35 cellular contexts compared by ENCODE assay signal in genomic region chr3:77072232-77072631, GRCh38. TPM values are rescaled to one million over a fixed set of nuclear protein-coding genes. Genes with fewer than 3 reads are reported as not detected.
"Had no signal": no experiment of that assay in that cellular context is flagged by ENCODE, and none has a peak within 500 bp of the region (broad histone marks: within the 10 kb centered on the region; RNA-seq: fewer than 3 reads in every experiment).

No MANE protein-coding gene starts in this region.

- H3K4me3 ChIP-seq: adrenal gland, coronary artery, dorsolateral prefrontal cortex, gastrocnemius medialis, heart right ventricle, hepatocyte had no signal

- ATAC-seq: activated CD8-positive, alpha-beta T cell treated with anti-CD3 and anti-CD28 coated beads for 36 hours; activated naive CD8-positive, alpha-beta T cell treated with anti-CD3 and anti-CD28 coated beads, Interleukin-2, amount 50 U/mL, for 24 hours; activated T-cell treated with anti-CD3 and anti-CD28 coated beads, Interleukin-2, amount 50 U/mL, for 4 hours; esophagus mucosa; gastrocnemius medialis; heart right ventricle; T-helper 17 cell had no signal

- H3K27ac ChIP-seq: adrenal gland, brain microvascular endothelial cell, coronary artery, dorsolateral prefrontal cortex, gastrocnemius medialis, heart right ventricle, hepatocyte, WERI-Rb-1 had no signal

- H3K27me3 Mint-ChIP-seq: activated CD4-positive, alpha-beta T cell treated with anti-CD3 and anti-CD28 coated beads, Interleukin-2, amount 10 ng/mL, durations not matched to agents 7 days and 5 days; activated CD8-positive, alpha-beta T cell treated with anti-CD3 and anti-CD28 coated beads for 36 hours; activated naive CD4-positive, alpha-beta T cell treated with anti-CD3 and anti-CD28 coated beads, Interleukin-2, amount 50 U/mL, for 24 hours; activated naive CD8-positive, alpha-beta T cell treated with anti-CD3 and anti-CD28 coated beads for 36 hours; activated naive CD8-positive, alpha-beta T cell treated with anti-CD3 and anti-CD28 coated beads, Interleukin-2, amount 50 U/mL, for 24 hours; central memory CD8-positive, alpha-beta T cell; dendritic cell treated with granulocyte-macrophage colony-stimulating factor and Interleukin-4, amounts not matched to agents 40 ng/mL and 50 ng/mL, for 4 days; T-helper 17 cell had no signal

- H3K4me1 ChIP-seq: adrenal gland, gastrocnemius medialis, heart right ventricle had no signal

- H3K9me3 ChIP-seq: adrenal gland, gastrocnemius medialis, heart right ventricle had no signal

- H3K27me3 ChIP-seq: adrenal gland, brain microvascular endothelial cell, dorsolateral prefrontal cortex, gastrocnemius medialis, heart right ventricle, hepatocyte had no signal

- H3K4me3 Mint-ChIP-seq: activated CD4-positive, alpha-beta T cell treated with anti-CD3 and anti-CD28 coated beads, Interleukin-2, amount 10 ng/mL, durations not matched to agents 7 days and 5 days; activated CD8-positive, alpha-beta T cell treated with anti-CD3 and anti-CD28 coated beads for 36 hours; activated naive CD4-positive, alpha-beta T cell treated with anti-CD3 and anti-CD28 coated beads for 36 hours; activated naive CD4-positive, alpha-beta T cell treated with anti-CD3 and anti-CD28 coated beads, Interleukin-2, amount 50 U/mL, for 24 hours; activated naive CD8-positive, alpha-beta T cell treated with anti-CD3 and anti-CD28 coated beads for 36 hours; activated naive CD8-positive, alpha-beta T cell treated with anti-CD3 and anti-CD28 coated beads, Interleukin-2, amount 50 U/mL, for 24 hours; activated T-cell treated with anti-CD3 and anti-CD28 coated beads, Interleukin-2, amount 50 U/mL, for 4 hours; activated T-helper 1 cell treated with anti-CD3 and anti-CD28 coated beads, Interleukin-12 subunit alpha, Interleukin-12 subunit beta, Interleukin-2, Interleukin-4 antibody, amounts not matched to agents 30 ng/mL and 10 ng/mL and 1 ng/mL, durations not matched to agents 14 hours and 24 hours and 36 hours; central memory CD8-positive, alpha-beta T cell; dendritic cell treated with granulocyte-macrophage colony-stimulating factor and Interleukin-4, amounts not matched to agents 40 ng/mL and 50 ng/mL, for 4 days; endodermal cell; T-helper 17 cell; T-helper 2 cell treated with Interferon-gamma antibody and Interleukin-4, amounts not matched to agents 5 μg/mL and 100 μg/mL, for 36 hours had no signal

- H3K9me3 Mint-ChIP-seq: activated CD4-positive, alpha-beta T cell treated with anti-CD3 and anti-CD28 coated beads, Interleukin-2, amount 10 ng/mL, durations not matched to agents 7 days and 5 days; activated naive CD4-positive, alpha-beta T cell treated with anti-CD3 and anti-CD28 coated beads for 36 hours; dendritic cell treated with granulocyte-macrophage colony-stimulating factor and Interleukin-4, amounts not matched to agents 40 ng/mL and 50 ng/mL, for 4 days; endodermal cell had no signal

- DNase-seq: activated CD4-positive, alpha-beta T cell treated with anti-CD3 and anti-CD28 coated beads for 1 hour; activated CD4-positive, alpha-beta T cell treated with anti-CD3 and anti-CD28 coated beads for 4 hours; activated CD4-positive, alpha-beta T cell treated with anti-CD3 and anti-CD28 coated beads, Interleukin-2, amount 10 ng/mL, durations not matched to agents 7 days and 5 days; activated CD4-positive, alpha-beta T cell treated with anti-CD3 and anti-CD28 coated beads, Interleukin-2, amount 50 U/mL, for 4 hours; activated CD4-positive, CD25-positive, alpha-beta regulatory T cell; activated CD8-positive, alpha-beta memory T cell treated with anti-CD3 and anti-CD28 coated beads for 24 hours; activated CD8-positive, alpha-beta T cell treated with anti-CD3 and anti-CD28 coated beads for 36 hours; activated effector memory CD4-positive, alpha-beta T cell treated with anti-CD3 and anti-CD28 coated beads, Interleukin-2, amount 50 U/mL, for 16 hours; activated naive CD4-positive, alpha-beta T cell treated with anti-CD3 and anti-CD28 coated beads for 36 hours; activated naive CD8-positive, alpha-beta T cell treated with anti-CD3 and anti-CD28 coated beads for 36 hours; activated naive CD8-positive, alpha-beta T cell treated with anti-CD3 and anti-CD28 coated beads, Interleukin-2, amount 50 U/mL, for 24 hours; activated T-cell treated with anti-CD3 and anti-CD28 coated beads, Interleukin-2, amount 50 U/mL, for 4 hours; adrenal gland; amygdala; aorta; brain microvascular endothelial cell; dorsolateral prefrontal cortex; effector memory CD4-positive, alpha-beta T cell; endodermal cell; foreskin fibroblast; gastrocnemius medialis; heart right ventricle; T-helper 1 cell; T-helper 17 cell; T1000; WERI-Rb-1 had no signal

- H3K27ac Mint-ChIP-seq: activated CD4-positive, alpha-beta T cell treated with anti-CD3 and anti-CD28 coated beads, Interleukin-2, amount 10 ng/mL, durations not matched to agents 7 days and 5 days; activated CD8-positive, alpha-beta T cell treated with anti-CD3 and anti-CD28 coated beads for 36 hours; activated naive CD4-positive, alpha-beta T cell treated with anti-CD3 and anti-CD28 coated beads for 36 hours; activated naive CD4-positive, alpha-beta T cell treated with anti-CD3 and anti-CD28 coated beads, Interleukin-2, amount 50 U/mL, for 24 hours; activated naive CD8-positive, alpha-beta T cell treated with anti-CD3 and anti-CD28 coated beads for 36 hours; activated naive CD8-positive, alpha-beta T cell treated with anti-CD3 and anti-CD28 coated beads, Interleukin-2, amount 50 U/mL, for 24 hours; activated T-helper 1 cell treated with anti-CD3 and anti-CD28 coated beads, Interleukin-12 subunit alpha, Interleukin-12 subunit beta, Interleukin-2, Interleukin-4 antibody, amounts not matched to agents 30 ng/mL and 10 ng/mL and 1 ng/mL, durations not matched to agents 14 hours and 24 hours and 36 hours; activated T-helper 2 cell treated with anti-CD3 and anti-CD28 coated beads, Interferon-gamma antibody, Interleukin-2, Interleukin-4, amounts not matched to agents 10 μg/mL and 5 μg/mL and 100 μg/mL, durations not matched to agents 14 hours and 24 hours and 36 hours; dendritic cell treated with granulocyte-macrophage colony-stimulating factor and Interleukin-4, amounts not matched to agents 40 ng/mL and 50 ng/mL, for 4 days; endodermal cell; T-helper 17 cell; T-helper 2 cell treated with Interferon-gamma antibody and Interleukin-4, amounts not matched to agents 5 μg/mL and 100 μg/mL, for 36 hours had no signal

- H2AFZ ChIP-seq: hepatocyte had no signal

- H3K4me1 Mint-ChIP-seq: activated CD4-positive, alpha-beta T cell treated with anti-CD3 and anti-CD28 coated beads, Interleukin-2, amount 10 ng/mL, durations not matched to agents 7 days and 5 days; activated naive CD4-positive, alpha-beta T cell treated with anti-CD3 and anti-CD28 coated beads, Interleukin-2, amount 50 U/mL, for 24 hours; activated naive CD8-positive, alpha-beta T cell treated with anti-CD3 and anti-CD28 coated beads for 36 hours; activated naive CD8-positive, alpha-beta T cell treated with anti-CD3 and anti-CD28 coated beads, Interleukin-2, amount 50 U/mL, for 24 hours; central memory CD8-positive, alpha-beta T cell; T-helper 17 cell had no signal

- H3K36me3 Mint-ChIP-seq: activated naive CD4-positive, alpha-beta T cell treated with anti-CD3 and anti-CD28 coated beads, Interleukin-2, amount 50 U/mL, for 24 hours; activated naive CD8-positive, alpha-beta T cell treated with anti-CD3 and anti-CD28 coated beads for 36 hours had no signal

- H3K36me3 ChIP-seq: adrenal gland, brain microvascular endothelial cell, gastrocnemius medialis, heart right ventricle, WERI-Rb-1 had no signal

- H3K4me2 ChIP-seq: hepatocyte had no signal

RNA-seq across cellular contexts. Expression of gene ROBO2, which starts 32.3 kb away (rescaled TPM):
- total RNA-seq: activated CD4-positive, alpha-beta T cell treated with anti-CD3 and anti-CD28 coated beads, Interleukin-2, amount 10 ng/mL, durations not matched to agents 7 days and 5 days; activated CD8-positive, alpha-beta T cell treated with anti-CD3 and anti-CD28 coated beads for 36 hours; activated naive CD4-positive, alpha-beta T cell treated with anti-CD3 and anti-CD28 coated beads for 36 hours; activated naive CD8-positive, alpha-beta T cell treated with anti-CD3 and anti-CD28 coated beads for 36 hours; activated T-cell treated with anti-CD3 and anti-CD28 coated beads, Interleukin-2, amount 50 U/mL, for 4 hours; activated T-helper 1 cell treated with anti-CD3 and anti-CD28 coated beads, Interleukin-12 subunit alpha, Interleukin-12 subunit beta, Interleukin-2, Interleukin-4 antibody, amounts not matched to agents 30 ng/mL and 10 ng/mL and 1 ng/mL, durations not matched to agents 14 hours and 24 hours and 36 hours; activated T-helper 2 cell treated with anti-CD3 and anti-CD28 coated beads, Interferon-gamma antibody, Interleukin-2, Interleukin-4, amounts not matched to agents 10 μg/mL and 5 μg/mL and 100 μg/mL, durations not matched to agents 14 hours and 24 hours and 36 hours; T-helper 17 cell had no signal
